Comparison of ENCODE assay signal across 1 cellular context in genomic region chr5:176921669-176922196, GRCh38.
TF ChIP-seq lines count a peak whose summit lies in the region.

No MANE protein-coding gene starts in this region.

TF ChIP-seq in GM23338, 12 proteins besides CTCF, POLR2A, EP300 and RAD21 (continued from another document):
- TF ChIP-seq ZNF462 (CRISPR knock-in tag; IDR thresholded peaks at IDR 0.05), result no peak
